In genomic region chr4:3442959-3443749, GRCh38 we compare ENCODE assay signal across 9 cellular contexts. TPM values are rescaled to one million over a fixed set of nuclear protein-coding genes. Genes with fewer than 3 reads are reported as not detected.
A peak's percentile ranks its signal among the peaks of the same experiment; 100 is the strongest.
DNase-seq lines count a peak whose midpoint lies in the region; ATAC-seq and TF ChIP-seq lines count a peak whose summit lies in the region.
"Had no signal": no experiment of that assay in that cellular context is flagged by ENCODE, and none has a peak within 500 bp of the region (broad histone marks: within the 10 kb centered on the region; RNA-seq: fewer than 3 reads in every experiment).

No MANE protein-coding gene starts in this region.

- H3K27ac Mint-ChIP-seq in memory B cell = no peak overlapping the region

- H3K36me3 Mint-ChIP-seq in memory B cell = no peaks in the 10 kb centered on the region

- BruUV-seq in A673 (replicated peaks; lab: Mats Ljungman, UMichigan) = no TSS peak

- H3K27ac ChIP-seq in A673 (ENCODE audit: low read depth, low read length, poor library complexity, severe bottlenecking) = no peak overlapping the region

- in situ Hi-C loops in GM13976 (cut with MboI; ENCODE audit: low sequenced_read_pairs, unreplicated experiment) = no loop called here

- DNase-seq in A673 (ENCODE audit: low spot score) (peak; percentile 70), GM13976 (ENCODE audit: low spot score) (peak; percentile 95), LoVo (ENCODE audit: low spot score) (peak; percentile 58), cerebellar cortex (ENCODE audit: low spot score) (peak; percentile 29), memory B cell (ENCODE audit: low spot score in 2 of 2) (peak; percentile 83 to 92), DMS79 treated with DMSO at 0.1 percent for 48 hours (lab: John Stamatoyannopoulos, UW) (no peak)
- DNase-seq in activated CD4-positive, CD25-positive, alpha-beta regulatory T cell treated with anti-CD3 and anti-CD28 coated beads, Interleukin-2, amount 50 U/mL, for 72 hours = peak; percentile 84
- peak; percentile 22 to 25 for DNase-seq in stimulated activated CD8-positive, alpha-beta memory T cell treated with anti-CD3 and anti-CD28 coated beads, Interleukin-7, amount 100 ng/mL, for 48 hours (ENCODE audit: extremely low read depth in 1 of 2, low read depth in 1 of 2)

- no peaks in the 10 kb centered on the region for H3K27me3 ChIP-seq in A673 (replicated peaks; ENCODE audit: insufficient read depth, low read depth, low read length, poor library complexity)

- H3K9me3 ChIP-seq in A673 (ENCODE audit: low read depth, low read length, poor library complexity, severe bottlenecking) = no peaks in the 10 kb centered on the region

- POLR2A ChIA-PET in A673 (lab: Charles Lee; ENCODE audit: low non-redundant PET) = no interaction called here

- H3K4me3 Mint-ChIP-seq in memory B cell = no peak overlapping the region

- no peaks in the 10 kb centered on the region for H3K36me3 ChIP-seq in A673 (ENCODE audit: insufficient read depth, low read length, poor library complexity, severe bottlenecking)

- H3K4me1 ChIP-seq in A673 (ENCODE audit: insufficient read depth, low read length, poor library complexity, severe bottlenecking) = no peaks in the 10 kb centered on the region

- TF ChIP-seq CTCF in A673 (conservative IDR thresholded peaks at IDR 0.05; ENCODE audit: low read depth, low read length) (peak; percentile 96), GM13976 (IDR thresholded peaks at IDR 0.05; ENCODE audit: borderline replicate concordance, control extremely low read depth, extremely low read depth, insufficient read depth, missing control alignments) (peak; percentile 100)

- H3K4me1 Mint-ChIP-seq in memory B cell = no peaks in the 10 kb centered on the region

- intact Hi-C loops in A673 (cut with micrococcal nuclease; ENCODE audit: unreplicated experiment) = loop anchor here (1.0 to 10.0 kb wide), 3 partner anchors 97 to 336 kb away; no protein-coding TSS in a partner anchor

- no peak overlapping the region for H3K4me3 ChIP-seq in A673 (ENCODE audit: low read depth, low read length, poor library complexity, severe bottlenecking)

- H3K27me3 Mint-ChIP-seq in memory B cell = no peaks in the 10 kb centered on the region

- H3K9me3 Mint-ChIP-seq in memory B cell = no peaks in the 10 kb centered on the region

- CTCF ChIA-PET in A673 (lab: Charles Lee) = interaction anchor here (0.6 to 1.0 kb wide), 5 partner anchors 22 to 97 kb away, joined by 3 to 5 read pairs (median 3); no protein-coding TSS in a partner anchor

- peak; percentile 93 for ATAC-seq in memory B cell (ENCODE audit: low read depth)

RNA-seq across cellular contexts. Expression of gene HGFAC, which starts 1.4 kb away (rescaled TPM):
- total RNA-seq in A673 (2021) = 4.8 TPM in 2 replicates
- total RNA-seq: mononuclear cell had no signal

RNA-seq across cellular contexts. Expression of gene DOK7, which starts 20.0 kb away (rescaled TPM):
- total RNA-seq in A673 (2021) = not detected in 2 replicates
